ENCODE assay signal across 20 cellular contexts in genomic region chr2:179528576-179529069, GRCh38.
DNase-seq lines count a peak whose midpoint lies in the region; ATAC-seq, FAIRE-seq and TF ChIP-seq lines count a peak whose summit lies in the region.
"Had no signal": no experiment of that assay in that cellular context is flagged by ENCODE, and none has a peak within 500 bp of the region (broad histone marks: within the 10 kb centered on the region; RNA-seq: fewer than 3 reads in every experiment).

No MANE protein-coding gene starts in this region.

- no peak for TF ChIP-seq POLR2A in HepG2 (IDR thresholded peaks at IDR 0.05; ENCODE audit: insufficient read depth in 1 of 2, low read depth in 2 of 2, low read length in 2 of 2)
- no peak for TF ChIP-seq POLR2A in right lobe of liver (IDR thresholded peaks at IDR 0.05)

- H3K4me1 ChIP-seq in HepG2 (ENCODE audit: insufficient read depth, low read length) (peaks cover 39% of the 10 kb centered on the region), right lobe of liver (no peaks in the 10 kb centered on the region), skeletal muscle tissue (ENCODE audit: control insufficient read depth in 3 of 3, insufficient read depth in 3 of 3, low read length in 3 of 3) (peaks cover 0 to 4% (median 0%) of the 10 kb centered on the region in 3 donors), upper lobe of right lung (no peaks in the 10 kb centered on the region)

- TF ChIP-seq CTCF in HepG2 (CRISPR knock-in tag; IDR thresholded peaks at IDR 0.05): no peak
- TF ChIP-seq CTCF in right lobe of liver (IDR thresholded peaks at IDR 0.05): no peak
- TF ChIP-seq CTCF in upper lobe of right lung (IDR thresholded peaks at IDR 0.05): no peak

- BruUV-seq in HepG2 (replicated peaks; lab: Mats Ljungman, UMichigan): no TSS peak

- POLR2A ChIA-PET in HepG2 (lab: Yijun Ruan, JAX): no interaction called here

- CTCF ChIA-PET in HepG2 (lab: Yijun Ruan, JAX; ENCODE audit: low intra/inter-chr PET ratio, low total read pairs): no interaction called here

- in situ Hi-C loops in HepG2 (cut with HindIII; ENCODE audit: extremely low pct_ligation_motif_present, low pct_unique_long_range_greater_than_20kb): no loop called here

- 94% methylated on average over 2 of the region's 2 CpGs for WGBS in HepG2 (ENCODE audit: low lambda C conversion rate)
- 82% methylated on average over 2 of the region's 2 CpGs for WGBS in right lobe of liver (ENCODE audit: insufficient coverage, low coverage, low lambda C conversion rate, missing lambda C conversion rate)

- no peaks in the 10 kb centered on the region for H4K20me1 ChIP-seq in HepG2 (ENCODE audit: insufficient read depth, low read length)
- H4K20me1 ChIP-seq: BLaER1 had no signal

- H3K36me3 ChIP-seq in HepG2 (replicated peaks in 1 of 2; ENCODE audit: control insufficient read depth in 1 of 2, insufficient read depth in 2 of 2, low read length in 2 of 2) (no peaks in the 10 kb centered on the region), right lobe of liver (no peaks in the 10 kb centered on the region), skeletal muscle tissue (ENCODE audit: control insufficient read depth in 3 of 3, insufficient read depth in 3 of 3, low read length in 3 of 3) (no peaks in the 10 kb centered on the region), upper lobe of right lung (no peaks in the 10 kb centered on the region)
- H3K36me3 ChIP-seq: BLaER1 had no signal

- H3K9me3 ChIP-seq in HepG2 (ENCODE audit: low read length) (no peaks in the 10 kb centered on the region), right lobe of liver (no peaks in the 10 kb centered on the region), skeletal muscle tissue (ENCODE audit: control insufficient read depth in 3 of 3, low read length in 3 of 3) (no peaks in the 10 kb centered on the region), upper lobe of right lung (no peaks in the 10 kb centered on the region)
- H3K9me3 ChIP-seq: BLaER1 had no signal

- H3K27ac ChIP-seq in HepG2 (ENCODE audit: extremely low read length, insufficient read depth, low read length) (no peak overlapping the region), right lobe of liver (no peak overlapping the region), skeletal muscle tissue (ENCODE audit: low read depth, low read length) (peak overlapping the region; percentile 53), upper lobe of right lung (no peak overlapping the region)
- H3K27ac ChIP-seq: BLaER1 had no signal

- H3K9ac ChIP-seq in HepG2 (ENCODE audit: insufficient read depth, low read depth, low read length) (no peak overlapping the region), skeletal muscle tissue (ENCODE audit: low read depth in 1 of 3, low read length in 3 of 3) (no peak overlapping the region)
- H3K9ac ChIP-seq: BLaER1 had no signal

- H3K4me3 ChIP-seq in HepG2 (replicated peaks in 1 of 3; ENCODE audit: insufficient read depth in 1 of 3, low read depth in 2 of 3, low read length in 3 of 3) (no peak overlapping the region), right lobe of liver (no peak overlapping the region), skeletal muscle tissue (ENCODE audit: low read length in 3 of 3) (no peak overlapping the region), upper lobe of right lung (no peak overlapping the region)
- H3K4me3 ChIP-seq: BLaER1, GM12878 had no signal

- H3K4me2 ChIP-seq in HepG2 (ENCODE audit: low read depth, low read length): no peak overlapping the region
- H3K4me2 ChIP-seq: BLaER1 had no signal

- peak; percentile 57 for DNase-seq in HepG2 (ENCODE audit: low spot score)
- DNase-seq in right lobe of liver: no peak
- DNase-seq in foreskin melanocyte: peak; percentile 17
- DNase-seq in amniotic stem cell (lab: John Stamatoyannopoulos, UW): no peak
- DNase-seq in activated naive CD4-positive, alpha-beta T cell treated with Interleukin-2 at 50 U/mL for 16 hours: no peak
- DNase-seq in upper lobe of right lung: no peak
- DNase-seq: 8988T; Calu3; CD4-positive, alpha-beta memory T cell; DMS53; DND-41; EL; GOT3; H7; HFFc6 had no signal

- intact Hi-C loops in HepG2 (cut with micrococcal nuclease; ENCODE audit: unreplicated experiment) (loop anchor here (2.0 kb wide), 1 partner anchor 14 kb away; no protein-coding TSS in a partner anchor), right lobe of liver (cut with DNase I) (no loop called here), upper lobe of right lung (cut with DNase I) (no loop called here)

- H3K79me2 ChIP-seq in HepG2 (ENCODE audit: insufficient read depth, low read length): no peaks in the 10 kb centered on the region

- ATAC-seq in HepG2 (no peak), right lobe of liver (no peak), upper lobe of right lung (no peak)
- ATAC-seq: GM12878, HCT116 had no signal

- H3K27me3 ChIP-seq in HepG2 (ENCODE audit: control insufficient read depth in 1 of 2, insufficient read depth in 2 of 2, low read length in 2 of 2) (no peaks in the 10 kb centered on the region), right lobe of liver (no peaks in the 10 kb centered on the region), skeletal muscle tissue (ENCODE audit: control insufficient read depth in 3 of 3, insufficient read depth in 3 of 3, low read length in 3 of 3) (no peaks in the 10 kb centered on the region), upper lobe of right lung (no peaks in the 10 kb centered on the region)
- H3K27me3 ChIP-seq: BLaER1 had no signal

- TF ChIP-seq RAD21 in HepG2 (CRISPR knock-in tag; IDR thresholded peaks at IDR 0.05): no peak

- no peak for FAIRE-seq in HepG2 (lab: Jason Lieb, UNC)
- FAIRE-seq: GM12878, HTR-8/SVneo had no signal

- H2AFZ ChIP-seq in HepG2 (ENCODE audit: low read length): no peak overlapping the region

- TF ChIP-seq EP300 in HepG2 (IDR thresholded peaks at IDR 0.05; ENCODE audit: low read depth in 2 of 2, low read length in 2 of 2): 0 out of 4 replicates have a peak, but pooled peaks of 1 of the 2 experiments have one; percentile 15
- TF ChIP-seq EP300 in HepG2 (CRISPR knock-in tag; IDR thresholded peaks at IDR 0.05; ENCODE audit: borderline replicate concordance): no peak

TF ChIP-seq in HepG2, 621 proteins besides CTCF, POLR2A, EP300 and RAD21:
- 0 out of 2 replicates have a peak, but pooled peaks have one; percentile 30 for TF ChIP-seq ZNF644 (CRISPR knock-in tag; IDR thresholded peaks at IDR 0.05; ENCODE audit: low read depth)
- TF ChIP-seq HINFP (CRISPR knock-in tag; IDR thresholded peaks at IDR 0.05; ENCODE audit: low read depth): no peak
- no peak for TF ChIP-seq ZMYM2 (CRISPR knock-in tag; IDR thresholded peaks at IDR 0.05)
- 0 out of 2 replicates have a peak, but pooled peaks have one; percentile 15 for TF ChIP-seq ISL2 (CRISPR knock-in tag; IDR thresholded peaks at IDR 0.05)

Comparison
In these comparisons a context has a peak if more than half of its experiments do, and no peak if none do; other contexts are left out.
1. DNase-seq: peak in HepG2 (single experiment) and foreskin melanocyte (single experiment); none in right lobe of liver (0 of 3), amniotic stem cell (single experiment), activated naive CD4-positive, alpha-beta T cell treated with Interleukin-2 at 50 U/mL for 16 hours (single experiment) and upper lobe of right lung (single experiment).